12 cellular contexts compared by ENCODE assay signal in the genomic region with DNA sequence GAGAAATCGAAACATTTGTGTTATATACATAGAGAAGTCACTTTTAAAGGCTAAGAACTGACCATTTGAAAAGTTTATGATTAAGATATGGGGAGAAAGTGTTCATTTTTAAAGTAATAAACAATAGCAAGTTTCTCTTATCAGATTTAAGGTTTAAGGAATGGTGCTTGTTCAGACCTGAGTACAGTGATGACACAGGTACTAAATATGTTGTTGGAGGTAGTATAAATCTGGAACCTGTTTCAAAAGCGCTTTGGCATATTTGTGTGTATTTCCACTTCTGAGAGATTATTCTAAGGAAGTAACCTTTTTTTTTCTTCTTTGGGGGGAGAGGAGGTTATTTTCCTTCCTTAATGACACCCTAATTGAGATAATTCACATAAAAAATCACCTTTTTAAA. TPM values are rescaled to one million over a fixed set of nuclear protein-coding genes. Genes with fewer than 3 reads are reported as not detected.
DNase-seq lines count a peak whose midpoint lies in the region; ATAC-seq and TF ChIP-seq lines count a peak whose summit lies in the region.
"Had no signal": no experiment of that assay in that cellular context is flagged by ENCODE, and none has a peak within 500 bp of the region (broad histone marks: within the 10 kb centered on the region; RNA-seq: fewer than 3 reads in every experiment).

No MANE protein-coding gene starts in this region.

- H3K9ac ChIP-seq in MM.1S (ENCODE audit: low read length) (no peak overlapping the region), mammary epithelial cell (ENCODE audit: insufficient read depth, low read length) (peak overlapping the region; percentile 34)

- dilution Hi-C loops in mammary epithelial cell (cut with HindIII; ENCODE audit: low sequenced_read_pairs), result no loop called here

- in situ Hi-C loops in mammary epithelial cell (cut with MboI; ENCODE audit: low sequenced_read_pairs in 2 of 2), result no loop called here

- H3K36me3 ChIP-seq in MM.1S (replicated peaks; ENCODE audit: insufficient read depth, low read length) (0 out of 2 replicates have a peak, but pooled peaks cover 3% of the 10 kb centered on the region), mammary epithelial cell (ENCODE audit: insufficient read depth, low read length) (peaks cover 1% of the 10 kb centered on the region)

- intact Hi-C loops in CD14-positive monocyte (cut with micrococcal nuclease) (no loop called here), mammary epithelial cell (cut with micrococcal nuclease) (no loop called here)

- H3K4me1 ChIP-seq in MM.1S (ENCODE audit: low read length) (peaks cover 30% of the 10 kb centered on the region), mammary epithelial cell (ENCODE audit: insufficient read depth, low read length) (peaks cover 20% of the 10 kb centered on the region)

- no TSS peak for BruUV-seq in mammary epithelial cell (replicated peaks; lab: Mats Ljungman, UMichigan)

- H3K4me3 ChIP-seq in MM.1S (ENCODE audit: low read length) (peak overlapping the region; percentile 39; the same call in 1 of the 2 replicates), mammary epithelial cell (replicated peaks in 1 of 3; ENCODE audit: insufficient read depth in 1 of 3, low read depth in 2 of 3, low read length in 3 of 3) (peak overlapping the region; percentile 5 to 31 (median 26))
- H3K4me3 ChIP-seq: coronary artery had no signal

- H3K27ac ChIP-seq in MM.1S (ENCODE audit: low read length), result no peak overlapping the region
- peak overlapping the region; percentile 76 for H3K27ac ChIP-seq in mammary epithelial cell (ENCODE audit: insufficient read depth, low read depth, low read length)
- H3K27ac ChIP-seq: C4-2B, coronary artery had no signal

- H3F3A ChIP-seq in MM.1S (ENCODE audit: insufficient read depth, low read length), result peaks cover 25% of the 10 kb centered on the region

- H3K79me2 ChIP-seq in MM.1S (ENCODE audit: low read length) (peaks cover 96% of the 10 kb centered on the region), mammary epithelial cell (ENCODE audit: insufficient read depth, low read length) (peaks cover 93% of the 10 kb centered on the region)

- H2AFZ ChIP-seq in MM.1S (ENCODE audit: low read length) (no peak overlapping the region), mammary epithelial cell (ENCODE audit: low read depth, low read length) (no peak overlapping the region)

- peak overlapping the region in 5 of 7 donors; percentile 15 to 76 (median 40) for H3K27ac Mint-ChIP-seq in CD14-positive monocyte
- H3K27ac Mint-ChIP-seq in naive B cell, result peak overlapping the region in 4 of 6 donors; percentile 6 to 78 (median 44)

- WGBS in mammary epithelial cell (ENCODE audit: low coverage, missing lambda C conversion rate), result 20% methylated on average over 2 of the region's 2 CpGs

- H3K36me3 Mint-ChIP-seq in CD14-positive monocyte (peaks cover 5 to 9% of the 10 kb centered on the region in 2 donors), naive B cell (peaks cover 0 to 4% of the 10 kb centered on the region in 2 donors)

- H3K4me1 Mint-ChIP-seq in CD14-positive monocyte (peaks cover 58% of the 10 kb centered on the region), naive B cell (peaks cover 49 to 90% (median 65%) of the 10 kb centered on the region in 3 donors)

- H3K4me2 ChIP-seq in MM.1S (ENCODE audit: low read depth, low read length) (peak overlapping the region; percentile 74), mammary epithelial cell (ENCODE audit: insufficient read depth, low read depth, low read length) (peak overlapping the region; percentile 76)

- H4K20me1 ChIP-seq in MM.1S (ENCODE audit: insufficient read depth, low read length) (no peaks in the 10 kb centered on the region), mammary epithelial cell (ENCODE audit: insufficient read depth, low read length) (no peaks in the 10 kb centered on the region)

- H3K27me3 Mint-ChIP-seq in CD14-positive monocyte (ENCODE audit: low read depth in 3 of 3), result peaks cover 0 to 4% (median 0%) of the 10 kb centered on the region in 3 donors
- no peaks in the 10 kb centered on the region for H3K27me3 Mint-ChIP-seq in naive B cell

- no peak for ATAC-seq in naive B cell (ENCODE audit: low read depth in 2 of 2)
- no peak for ATAC-seq in GM19455 (IDR thresholded peaks at IDR 0.05; ENCODE audit: unreplicated experiment)
- no peak for ATAC-seq in HG03457 (IDR thresholded peaks at IDR 0.05; ENCODE audit: unreplicated experiment)
- ATAC-seq in GM21447 (IDR thresholded peaks at IDR 0.05; ENCODE audit: unreplicated experiment), result no peak

- DNase-seq in CD14-positive monocyte (ENCODE audit: low spot score), result no peak
- no peak for DNase-seq in MM.1S
- peak; percentile 64 for DNase-seq in mammary epithelial cell
- no peak for DNase-seq in naive B cell
- DNase-seq in occipital lobe (lab: John Stamatoyannopoulos, UW), result no peak
- DNase-seq: activated effector memory CD4-positive, alpha-beta T cell treated with Interleukin-2 at 50 U/mL for 16 hours; T1000 had no signal

- TF ChIP-seq CTCF in CD14-positive monocyte (IDR thresholded peaks at IDR 0.05) (no peak), MM.1S (IDR thresholded peaks at IDR 0.05; ENCODE audit: low read length) (no peak), mammary epithelial cell (conservative IDR thresholded peaks at IDR 0.05 in 1 of 2, IDR thresholded peaks at IDR 0.05 in 1 of 2; ENCODE audit: extremely low read depth in 1 of 2, insufficient read depth in 1 of 2, low read depth in 1 of 2, low read length in 2 of 2) (no peak)

- H3K9me3 ChIP-seq in MM.1S (replicated peaks; ENCODE audit: insufficient read depth, low read length) (no peaks in the 10 kb centered on the region), mammary epithelial cell (replicated peaks; ENCODE audit: insufficient read depth, low read length) (no peaks in the 10 kb centered on the region)

- H3K4me3 Mint-ChIP-seq in CD14-positive monocyte (no peak overlapping the region), naive B cell (peak overlapping the region in 4 of 8 donors; percentile 18 to 63 (median 52))

- H3K27me3 ChIP-seq in MM.1S (replicated peaks; ENCODE audit: insufficient read depth, low read length) (no peaks in the 10 kb centered on the region), mammary epithelial cell (ENCODE audit: insufficient read depth, low read length) (no peaks in the 10 kb centered on the region)

- no peaks in the 10 kb centered on the region for H3K9me2 ChIP-seq in MM.1S (replicated peaks; ENCODE audit: insufficient read depth, low read length)

- CTCF ChIA-PET in mammary epithelial cell (lab: Charles Lee; ENCODE audit: low non-redundant PET), result no interaction called here

- peaks cover 0 to 3% (median 0%) of the 10 kb centered on the region in 7 donors for H3K9me3 Mint-ChIP-seq in CD14-positive monocyte
- peaks cover 0 to 3% (median 0%) of the 10 kb centered on the region in 7 donors for H3K9me3 Mint-ChIP-seq in naive B cell

RNA-seq across cellular contexts. Expression of gene CDC42SE2, which starts 18.4 kb away (rescaled TPM):
- polyA plus RNA-seq in CD14-positive monocyte, result 100 to 1,000 TPM in 1 of 2 donors, 10 to 100 TPM in 1; 92.6 to 135 TPM
- total RNA-seq in mammary epithelial cell, result 10 to 100 TPM; 26.0 to 87.4 TPM
- 18.0 TPM for polyA plus RNA-seq in mammary epithelial cell
- polyA minus RNA-seq in mammary epithelial cell, result 28.8 TPM
- polyA plus RNA-seq in naive B cell (ENCODE audit: low read depth in 6 of 6), result 100 to 1,000 TPM; 168 to 314 (median 243) TPM
- total RNA-seq in occipital lobe, result 170 TPM
